ENCODE assay signal across 15 cellular contexts in the genomic region with DNA sequence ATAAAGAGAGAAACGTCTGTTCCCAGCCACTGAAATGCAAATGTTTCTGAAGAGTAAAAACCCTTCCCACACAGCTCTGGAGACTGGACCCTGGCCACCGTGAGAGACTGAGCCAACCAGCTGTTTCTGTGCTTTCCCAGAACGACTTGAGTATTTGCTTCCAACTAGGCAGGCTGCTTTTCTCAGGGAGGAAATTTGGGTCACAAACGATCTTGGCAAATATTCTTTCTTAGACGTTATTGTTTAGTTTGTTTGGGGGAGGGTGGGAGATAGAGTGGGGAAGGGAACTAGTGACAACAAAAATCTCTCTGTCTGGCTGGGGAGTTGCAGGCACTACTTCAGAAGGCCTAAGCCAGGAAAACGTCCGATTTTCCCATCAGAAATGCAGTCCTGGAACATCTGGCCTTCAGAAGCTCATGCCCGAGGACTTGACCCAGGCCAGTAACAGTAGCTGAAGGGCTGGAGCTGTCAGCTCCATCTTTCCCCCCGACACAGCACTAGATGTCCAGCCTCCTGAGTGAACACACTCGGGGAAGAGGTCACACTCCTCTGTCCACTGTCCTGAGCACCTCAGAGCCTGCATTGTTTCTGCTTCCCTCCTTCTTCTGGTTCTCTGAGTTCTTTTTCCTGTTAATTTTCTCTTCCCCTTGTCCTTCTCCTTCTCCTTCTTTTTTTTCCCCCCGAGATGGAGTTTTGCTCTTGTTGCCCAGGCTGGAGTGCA. TPM values are rescaled to one million over a fixed set of nuclear protein-coding genes. Genes with fewer than 3 reads are reported as not detected.
"Had no signal": no experiment of that assay in that cellular context is flagged by ENCODE, and none has a peak within 500 bp of the region (broad histone marks: within the 10 kb centered on the region; RNA-seq: fewer than 3 reads in every experiment).

No MANE protein-coding gene starts in this region.

- DNase-seq: activated effector memory CD4-positive, alpha-beta T cell treated with Interleukin-2 at 50 U/mL for 16 hours; activated T-cell treated with anti-CD3 and anti-CD28 coated beads, Interleukin-2, amount 50 U/mL, for 1 hour; esophagus squamous epithelium; foreskin fibroblast; kidney; natural killer cell; stomach; T-helper 2 cell had no signal

- H3K9me3 Mint-ChIP-seq: activated naive CD4-positive, alpha-beta T cell treated with anti-CD3 and anti-CD28 coated beads, Interleukin-2, amount 50 U/mL, for 24 hours; natural killer cell had no signal

- H3K4me1 Mint-ChIP-seq: activated naive CD4-positive, alpha-beta T cell treated with anti-CD3 and anti-CD28 coated beads, Interleukin-2, amount 50 U/mL, for 24 hours; natural killer cell had no signal

- H3K4me3 Mint-ChIP-seq: activated naive CD4-positive, alpha-beta T cell treated with anti-CD3 and anti-CD28 coated beads, Interleukin-2, amount 50 U/mL, for 24 hours; natural killer cell had no signal

- H3K27ac Mint-ChIP-seq: natural killer cell had no signal

- H3K36me3 ChIP-seq: esophagus squamous epithelium, stomach, tibial nerve, vagina had no signal

- H3K36me3 Mint-ChIP-seq: natural killer cell had no signal

- ATAC-seq: natural killer cell had no signal

- H3K27me3 ChIP-seq: vagina had no signal

- H3K27ac ChIP-seq: esophagus squamous epithelium, skin epidermis, stomach, tibial nerve, vagina had no signal

- H3K9me3 ChIP-seq: esophagus squamous epithelium, stomach, tibial nerve, vagina had no signal

- H3K4me3 ChIP-seq: esophagus squamous epithelium, skin epidermis, stomach, tibial nerve, vagina had no signal

RNA-seq across cellular contexts. Expression of gene CCDC92B, which starts 4.0 kb away (rescaled TPM):
- total RNA-seq: mononuclear cell, natural killer cell, omental fat pad, renal cortical epithelial cell had no signal
